Comparison of ENCODE assay signal across 9 cellular contexts in the genomic region with DNA sequence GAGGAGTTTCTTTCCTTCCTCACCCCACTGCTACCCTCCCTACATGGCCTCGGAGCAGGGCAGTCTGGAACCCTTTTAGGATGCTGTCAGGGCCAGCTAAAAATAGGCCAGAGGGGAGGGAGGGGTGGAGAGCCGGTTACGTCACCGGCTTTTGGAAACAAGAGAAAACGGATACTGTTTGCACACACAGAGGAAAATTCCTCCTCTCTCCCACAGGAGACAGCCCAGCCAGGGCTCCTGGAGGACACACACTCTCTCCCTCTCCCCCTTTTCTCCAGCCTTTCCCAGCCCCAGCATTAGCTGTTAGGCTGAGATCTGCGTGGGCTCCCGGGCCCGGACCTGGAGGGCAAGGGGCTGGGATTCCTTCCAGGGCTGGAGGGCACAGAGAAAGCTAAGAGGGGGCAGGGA. TPM values are rescaled to one million over a fixed set of nuclear protein-coding genes. Genes with fewer than 3 reads are reported as not detected.
A peak's percentile ranks its signal among the peaks of the same experiment; 100 is the strongest.
DNase-seq lines count a peak whose midpoint lies in the region; ATAC-seq and TF ChIP-seq lines count a peak whose summit lies in the region.
"Had no signal": no experiment of that assay in that cellular context is flagged by ENCODE, and none has a peak within 500 bp of the region (broad histone marks: within the 10 kb centered on the region; RNA-seq: fewer than 3 reads in every experiment).

No MANE protein-coding gene starts in this region.

- no peaks in the 10 kb centered on the region for H3K9me3 Mint-ChIP-seq in CD4-positive, alpha-beta T cell
- H3K9me3 Mint-ChIP-seq in neural crest cell: no peaks in the 10 kb centered on the region
- no peaks in the 10 kb centered on the region for H3K9me3 Mint-ChIP-seq in activated CD8-positive, alpha-beta T cell treated with anti-CD3 and anti-CD28 coated beads, Interleukin-2, amount 10 ng/mL, durations not matched to agents 7 days and 5 days (ENCODE audit: insufficient read depth)

- H3K27ac Mint-ChIP-seq in CD4-positive, alpha-beta T cell: no peak overlapping the region
- no peak overlapping the region for H3K27ac Mint-ChIP-seq in neural crest cell (ENCODE audit: unreplicated experiment)
- H3K27ac Mint-ChIP-seq in activated CD8-positive, alpha-beta T cell treated with anti-CD3 and anti-CD28 coated beads, Interleukin-2, amount 10 ng/mL, durations not matched to agents 7 days and 5 days: no peak overlapping the region

- intact Hi-C loops in CD4-positive, alpha-beta T cell (cut with DNase I, micrococcal nuclease): no loop called here
- intact Hi-C loops in esophagus squamous epithelium (cut with DNase I): no loop called here

- TF ChIP-seq POLR2A in esophagus squamous epithelium (IDR thresholded peaks at IDR 0.05): peak in 2 of 4 donors; percentile 36 to 54

- no peaks in the 10 kb centered on the region for H3K9me3 ChIP-seq in CD4-positive, alpha-beta T cell (ENCODE audit: control insufficient read depth, low read length)
- H3K9me3 ChIP-seq in esophagus squamous epithelium: no peaks in the 10 kb centered on the region

- POLR2A ChIA-PET in CD4-positive, alpha-beta T cell (lab: Charles Lee): interaction anchor here (7.7 kb wide), 1 partner anchor 34 kb away, joined by 150 read pairs; a partner anchor contains a TSS
- POLR2A ChIA-PET in activated CD8-positive, alpha-beta T cell treated with anti-CD3 and anti-CD28 coated beads, Interleukin-2, amount 10 ng/mL, durations not matched to agents 7 days and 5 days (lab: Charles Lee): no interaction called here

- no peak for TF ChIP-seq CTCF in CD4-positive, alpha-beta T cell (IDR thresholded peaks at IDR 0.05)
- TF ChIP-seq CTCF in esophagus squamous epithelium (IDR thresholded peaks at IDR 0.05) (peak in 2 of 6 experiments; percentile 15 to 42), neural crest cell (conservative IDR thresholded peaks at IDR 0.05) (no peak)

- H3K4me3 ChIP-seq in esophagus squamous epithelium: peak overlapping the region in 2 of 4 donors; percentile 1 to 41

- no peak overlapping the region for H3K4me3 Mint-ChIP-seq in CD4-positive, alpha-beta T cell
- H3K4me3 Mint-ChIP-seq in neural crest cell: peak overlapping the region; percentile 38
- no peak overlapping the region for H3K4me3 Mint-ChIP-seq in activated CD8-positive, alpha-beta T cell treated with anti-CD3 and anti-CD28 coated beads, Interleukin-2, amount 10 ng/mL, durations not matched to agents 7 days and 5 days
- H3K4me3 Mint-ChIP-seq: activated naive CD8-positive, alpha-beta T cell treated with anti-CD3 and anti-CD28 coated beads, Interleukin-2, amount 10 ng/mL, durations not matched to agents 7 days and 5 days had no signal

- peak overlapping the region; percentile 11 for H3K27ac ChIP-seq in CD4-positive, alpha-beta T cell (ENCODE audit: low read depth, low read length)
- H3K27ac ChIP-seq in esophagus squamous epithelium: peak overlapping the region; percentile 69 to 93 (median 88)

- H3K4me1 ChIP-seq in esophagus squamous epithelium: peaks cover 45 to 60% (median 46%) of the 10 kb centered on the region in 3 donors

- H3K27me3 Mint-ChIP-seq in CD4-positive, alpha-beta T cell: no peaks in the 10 kb centered on the region
- no peaks in the 10 kb centered on the region for H3K27me3 Mint-ChIP-seq in neural crest cell (ENCODE audit: low read depth)
- H3K27me3 Mint-ChIP-seq in activated CD8-positive, alpha-beta T cell treated with anti-CD3 and anti-CD28 coated beads, Interleukin-2, amount 10 ng/mL, durations not matched to agents 7 days and 5 days (ENCODE audit: low read depth): no peaks in the 10 kb centered on the region
- H3K27me3 Mint-ChIP-seq: activated naive CD8-positive, alpha-beta T cell treated with anti-CD3 and anti-CD28 coated beads, Interleukin-2, amount 10 ng/mL, durations not matched to agents 7 days and 5 days had no signal

- CTCF ChIA-PET in CD4-positive, alpha-beta T cell (lab: Charles Lee): interaction anchor here (1.6 to 2.5 kb wide), 2 partner anchors 9 to 15 kb away, joined by 3 to 9 read pairs; no protein-coding TSS in a partner anchor
- CTCF ChIA-PET in activated CD8-positive, alpha-beta T cell treated with anti-CD3 and anti-CD28 coated beads, Interleukin-2, amount 10 ng/mL, durations not matched to agents 7 days and 5 days (lab: Charles Lee): interaction anchor here (1.0 to 7.9 kb wide), 5 partner anchors 8 to 191 kb away, joined by 4 to 91 read pairs (median 9); no protein-coding TSS in a partner anchor

- DNase-seq in CD4-positive, alpha-beta T cell: no peak
- DNase-seq in RPMI7951 (ENCODE audit: low read depth) (peak; percentile 89), esophagus squamous epithelium (lab: John Stamatoyannopoulos, UW) (no peak), neural crest cell (ENCODE audit: low read depth, low spot score) (no peak), NCI-H1930 (lab: John Stamatoyannopoulos, UW) (no peak)
- DNase-seq in effector CD4-positive, alpha-beta T cell: no peak
- no peak for DNase-seq in activated CD8-positive, alpha-beta T cell treated with anti-CD3 and anti-CD28 coated beads, Interleukin-2, amount 10 ng/mL, durations not matched to agents 7 days and 5 days
- DNase-seq: activated naive CD8-positive, alpha-beta T cell treated with anti-CD3 and anti-CD28 coated beads, Interleukin-2, amount 10 ng/mL, durations not matched to agents 7 days and 5 days had no signal

- 0 to 21% methylated on average over 3 to 6 of the region's 8 CpGs for WGBS in esophagus squamous epithelium, 2 donors

- H3K36me3 ChIP-seq in esophagus squamous epithelium: peaks cover 15 to 37% (median 17%) of the 10 kb centered on the region in 3 donors

- H3K27me3 ChIP-seq in CD4-positive, alpha-beta T cell (ENCODE audit: control insufficient read depth, insufficient read depth, low read length): no peaks in the 10 kb centered on the region
- no peaks in the 10 kb centered on the region for H3K27me3 ChIP-seq in esophagus squamous epithelium

- H3K4me1 Mint-ChIP-seq in CD4-positive, alpha-beta T cell (ENCODE audit: low read depth): peaks cover 64% of the 10 kb centered on the region
- peaks cover 34% of the 10 kb centered on the region for H3K4me1 Mint-ChIP-seq in neural crest cell
- peaks cover 43% of the 10 kb centered on the region for H3K4me1 Mint-ChIP-seq in activated CD8-positive, alpha-beta T cell treated with anti-CD3 and anti-CD28 coated beads, Interleukin-2, amount 10 ng/mL, durations not matched to agents 7 days and 5 days (ENCODE audit: low read depth)

- H3K36me3 Mint-ChIP-seq in CD4-positive, alpha-beta T cell (ENCODE audit: low read depth): peaks cover 29% of the 10 kb centered on the region
- peaks cover 3% of the 10 kb centered on the region for H3K36me3 Mint-ChIP-seq in neural crest cell (ENCODE audit: low read depth)
- H3K36me3 Mint-ChIP-seq in activated CD8-positive, alpha-beta T cell treated with anti-CD3 and anti-CD28 coated beads, Interleukin-2, amount 10 ng/mL, durations not matched to agents 7 days and 5 days (ENCODE audit: low read depth): peaks cover 2% of the 10 kb centered on the region

- no peak for ATAC-seq in CD4-positive, alpha-beta T cell (ENCODE audit: poor library complexity)
- ATAC-seq in GM21360 (IDR thresholded peaks at IDR 0.05; ENCODE audit: unreplicated experiment): no peak
- no peak for ATAC-seq in activated CD8-positive, alpha-beta T cell treated with anti-CD3 and anti-CD28 coated beads, Interleukin-2, amount 10 ng/mL, durations not matched to agents 7 days and 5 days

RNA-seq across cellular contexts. Expression of a gene that starts 20.0 kb away (rescaled TPM):
- under 1 TPM; 0.61 to 0.71 TPM for total RNA-seq in CD4-positive, alpha-beta T cell
- 13.1 and 13.4 TPM in 2 replicates for total RNA-seq in RPMI7951 (2014; rRNA removed; shearing (Covaris generic))
- total RNA-seq in esophagus squamous epithelium (10 to 100 TPM; 36.7 to 59.1 (median 50.3) TPM), neural crest cell (18.4 and 19.5 TPM in 2 replicates)
- total RNA-seq in activated CD8-positive, alpha-beta T cell treated with anti-CD3 and anti-CD28 coated beads, Interleukin-2, amount 10 ng/mL, durations not matched to agents 7 days and 5 days: 1 to 10 TPM; 4.2 to 4.3 TPM

RNA-seq across cellular contexts. Expression of a gene that starts 34.2 kb away (rescaled TPM):
- 100 to 1,000 TPM; 106 to 112 TPM for total RNA-seq in CD4-positive, alpha-beta T cell
- total RNA-seq in RPMI7951 (2014; rRNA removed; shearing (Covaris generic)): 9.1 and 9.9 TPM in 2 replicates
- total RNA-seq in esophagus squamous epithelium: 10 to 100 TPM; 25.8 to 88.8 (median 52.7) TPM
- total RNA-seq in neural crest cell: 9.8 and 9.9 TPM in 2 replicates
- 1 to 10 TPM; 7.2 to 8.2 TPM for total RNA-seq in activated CD8-positive, alpha-beta T cell treated with anti-CD3 and anti-CD28 coated beads, Interleukin-2, amount 10 ng/mL, durations not matched to agents 7 days and 5 days
